In genomic region chr15:63401078-63401477, GRCh38 we compare ENCODE assay signal across 26 cellular contexts. TPM values are rescaled to one million over a fixed set of nuclear protein-coding genes. Genes with fewer than 3 reads are reported as not detected.
DNase-seq lines count a peak whose midpoint lies in the region; ATAC-seq and TF ChIP-seq lines count a peak whose summit lies in the region.
"Had no signal": no experiment of that assay in that cellular context is flagged by ENCODE, and none has a peak within 500 bp of the region (broad histone marks: within the 10 kb centered on the region; RNA-seq: fewer than 3 reads in every experiment).

No MANE protein-coding gene starts in this region.

- peak; percentile 91 for ATAC-seq in stimulated activated naive CD8-positive, alpha-beta T cell treated with anti-CD3 and anti-CD28 coated beads, Interleukin-15, Interleukin-2, amounts not matched to agents 100 U/mL and 50 U/mL, for 24 hours
- ATAC-seq in stimulated activated naive CD8-positive, alpha-beta T cell treated with anti-CD3 and anti-CD28 coated beads, Interleukin-15, amount 100 ng/mL, for 72 hours = no peak
- ATAC-seq in esophagus mucosa = peak; percentile 60
- no peak for ATAC-seq in GM18519 (IDR thresholded peaks at IDR 0.05; ENCODE audit: low FRiP score, unreplicated experiment)
- no peak for ATAC-seq in body of pancreas
- ATAC-seq: left lobe of liver, PC-3, right cardiac atrium, Right ventricle myocardium inferior had no signal

- no peak overlapping the region for H3K27ac ChIP-seq in body of pancreas
- H3K27ac ChIP-seq: adrenal gland, WERI-Rb-1 had no signal

- H3K4me1 ChIP-seq in body of pancreas = peaks cover 11% of the 10 kb centered on the region
- H3K4me1 ChIP-seq: adrenal gland had no signal

- intact Hi-C loops in activated CD4-positive, alpha-beta memory T cell treated with anti-CD3 and anti-CD28 coated beads for 36 hours (cut with micrococcal nuclease) = no loop called here
- intact Hi-C loops in body of pancreas (cut with DNase I) = loop anchor here (5.0 kb wide), 1 partner anchor 109 kb away; no protein-coding TSS in a partner anchor

- WGBS in body of pancreas, 2 donors = 80 to 81% methylated on average over 2 of the region's 2 CpGs

- CTCF ChIA-PET in activated CD4-positive, alpha-beta memory T cell treated with anti-CD3 and anti-CD28 coated beads for 36 hours (lab: Charles Lee) = interaction anchor here (0.6 to 3.2 kb wide), 10 partner anchors 12 to 353 kb away, joined by 3 to 47 read pairs (median 6); no protein-coding TSS in a partner anchor
- CTCF ChIA-PET in activated CD4-positive, alpha-beta memory T cell treated with anti-CD3 and anti-CD28 coated beads, Interleukin-2, amount 10 ng/mL, durations not matched to agents 7 days and 5 days (lab: Charles Lee) = interaction anchor here (2.6 to 4.1 kb wide), 2 partner anchors 111 to 353 kb away, joined by 24 to 31 read pairs; no protein-coding TSS in a partner anchor

- no peak for TF ChIP-seq CTCF in body of pancreas (IDR thresholded peaks at IDR 0.05)

- no peak overlapping the region for H3K4me3 Mint-ChIP-seq in activated CD4-positive, alpha-beta memory T cell treated with anti-CD3 and anti-CD28 coated beads for 36 hours
- no peak overlapping the region for H3K4me3 Mint-ChIP-seq in activated CD4-positive, alpha-beta memory T cell treated with anti-CD3 and anti-CD28 coated beads, Interleukin-2, amount 10 ng/mL, durations not matched to agents 7 days and 5 days
- H3K4me3 Mint-ChIP-seq in stimulated activated naive CD8-positive, alpha-beta T cell treated with anti-CD3 and anti-CD28 coated beads, Interleukin-15, amount 100 ng/mL, for 72 hours = no peak overlapping the region
- H3K4me3 Mint-ChIP-seq: CD8-positive, alpha-beta memory T cell; immature natural killer cell had no signal

- no peak overlapping the region for H3K27ac Mint-ChIP-seq in activated CD4-positive, alpha-beta memory T cell treated with anti-CD3 and anti-CD28 coated beads for 36 hours
- no peak overlapping the region for H3K27ac Mint-ChIP-seq in activated CD4-positive, alpha-beta memory T cell treated with anti-CD3 and anti-CD28 coated beads, Interleukin-2, amount 10 ng/mL, durations not matched to agents 7 days and 5 days
- H3K27ac Mint-ChIP-seq in stimulated activated naive CD8-positive, alpha-beta T cell treated with anti-CD3 and anti-CD28 coated beads, Interleukin-15, amount 100 ng/mL, for 72 hours = no peak overlapping the region
- H3K27ac Mint-ChIP-seq: CD8-positive, alpha-beta memory T cell; immature natural killer cell had no signal

- H3K36me3 ChIP-seq in body of pancreas (replicated peaks in 1 of 2; ENCODE audit: insufficient read depth in 1 of 2, low read depth in 2 of 2) = no peaks in the 10 kb centered on the region
- H3K36me3 ChIP-seq: adrenal gland, BE2C, WERI-Rb-1 had no signal

- no peak for TF ChIP-seq POLR2A in body of pancreas (IDR thresholded peaks at IDR 0.05)

- peaks cover 3% of the 10 kb centered on the region for H3K4me1 Mint-ChIP-seq in activated CD4-positive, alpha-beta memory T cell treated with anti-CD3 and anti-CD28 coated beads for 36 hours (ENCODE audit: low read depth)
- H3K4me1 Mint-ChIP-seq in activated CD4-positive, alpha-beta memory T cell treated with anti-CD3 and anti-CD28 coated beads, Interleukin-2, amount 10 ng/mL, durations not matched to agents 7 days and 5 days = peaks cover 25% of the 10 kb centered on the region
- peaks cover 16% of the 10 kb centered on the region for H3K4me1 Mint-ChIP-seq in stimulated activated naive CD8-positive, alpha-beta T cell treated with anti-CD3 and anti-CD28 coated beads, Interleukin-15, amount 100 ng/mL, for 72 hours

- no peaks in the 10 kb centered on the region for H3K9me3 ChIP-seq in body of pancreas
- H3K9me3 ChIP-seq: adrenal gland, BE2C had no signal

- peaks cover 20% of the 10 kb centered on the region for H3K27me3 Mint-ChIP-seq in activated CD4-positive, alpha-beta memory T cell treated with anti-CD3 and anti-CD28 coated beads for 36 hours
- peaks cover 2% of the 10 kb centered on the region for H3K27me3 Mint-ChIP-seq in activated CD4-positive, alpha-beta memory T cell treated with anti-CD3 and anti-CD28 coated beads, Interleukin-2, amount 10 ng/mL, durations not matched to agents 7 days and 5 days
- no peaks in the 10 kb centered on the region for H3K27me3 Mint-ChIP-seq in stimulated activated naive CD8-positive, alpha-beta T cell treated with anti-CD3 and anti-CD28 coated beads, Interleukin-15, amount 100 ng/mL, for 72 hours

- H3K36me3 Mint-ChIP-seq in activated CD4-positive, alpha-beta memory T cell treated with anti-CD3 and anti-CD28 coated beads for 36 hours = no peaks in the 10 kb centered on the region
- H3K36me3 Mint-ChIP-seq in activated CD4-positive, alpha-beta memory T cell treated with anti-CD3 and anti-CD28 coated beads, Interleukin-2, amount 10 ng/mL, durations not matched to agents 7 days and 5 days (ENCODE audit: low read depth) = no peaks in the 10 kb centered on the region
- H3K36me3 Mint-ChIP-seq: CD8-positive, alpha-beta memory T cell; immature natural killer cell had no signal

- POLR2A ChIA-PET in activated CD4-positive, alpha-beta memory T cell treated with anti-CD3 and anti-CD28 coated beads for 36 hours (lab: Charles Lee) = no interaction called here
- POLR2A ChIA-PET in activated CD4-positive, alpha-beta memory T cell treated with anti-CD3 and anti-CD28 coated beads, Interleukin-2, amount 10 ng/mL, durations not matched to agents 7 days and 5 days (lab: Charles Lee) = no interaction called here

- no peaks in the 10 kb centered on the region for H3K27me3 ChIP-seq in body of pancreas
- H3K27me3 ChIP-seq: adrenal gland, BE2C had no signal

- no peaks in the 10 kb centered on the region for H3K9me3 Mint-ChIP-seq in activated CD4-positive, alpha-beta memory T cell treated with anti-CD3 and anti-CD28 coated beads for 36 hours
- H3K9me3 Mint-ChIP-seq in activated CD4-positive, alpha-beta memory T cell treated with anti-CD3 and anti-CD28 coated beads, Interleukin-2, amount 10 ng/mL, durations not matched to agents 7 days and 5 days = no peaks in the 10 kb centered on the region
- H3K9me3 Mint-ChIP-seq in stimulated activated naive CD8-positive, alpha-beta T cell treated with anti-CD3 and anti-CD28 coated beads, Interleukin-15, amount 100 ng/mL, for 72 hours = no peaks in the 10 kb centered on the region
- H3K9me3 Mint-ChIP-seq: CD8-positive, alpha-beta memory T cell; immature natural killer cell had no signal

- no peak overlapping the region for H3K4me3 ChIP-seq in body of pancreas
- H3K4me3 ChIP-seq: adrenal gland had no signal

- DNase-seq in activated CD4-positive, alpha-beta memory T cell treated with anti-CD3 and anti-CD28 coated beads for 36 hours = peak; percentile 46
- no peak for DNase-seq in activated CD4-positive, alpha-beta memory T cell treated with anti-CD3 and anti-CD28 coated beads, Interleukin-2, amount 10 ng/mL, durations not matched to agents 7 days and 5 days
- peak; percentile 34 for DNase-seq in stimulated activated naive CD8-positive, alpha-beta T cell treated with anti-CD3 and anti-CD28 coated beads, Interleukin-15, Interleukin-2, amounts not matched to agents 100 U/mL and 50 U/mL, for 24 hours
- DNase-seq in stimulated activated naive CD8-positive, alpha-beta T cell treated with anti-CD3 and anti-CD28 coated beads, Interleukin-15, amount 100 ng/mL, for 72 hours = no peak
- no peak for DNase-seq in NCI-H2171 treated with DMSO at 0.1 percent for 48 hours (lab: John Stamatoyannopoulos, UW)
- no peak for DNase-seq in body of pancreas
- DNase-seq: adrenal gland; BE2C; CD8-positive, alpha-beta memory T cell; DMS 273 treated with DMSO at 0.1 percent for 48 hours; hypothalamus; immature natural killer cell; NCI-H1092; NCI-H187; NCI-H524 treated with DMSO at 0.1 percent for 48 hours; NK-92 treated with Interleukin-12 subunit alpha and Interleukin-12 subunit beta, amount 100 ng/mL, for 24 hours; PC-3; posterior cingulate gyrus; right cardiac atrium; T-helper 9 cell; trophoblast cell; WERI-Rb-1 had no signal

RNA-seq across cellular contexts. Expression of gene CA12, which starts 19.4 kb away (rescaled TPM):
- under 1 TPM; 0.07 to 0.10 TPM for total RNA-seq in activated CD4-positive, alpha-beta memory T cell treated with anti-CD3 and anti-CD28 coated beads for 36 hours
- total RNA-seq in activated CD4-positive, alpha-beta memory T cell treated with anti-CD3 and anti-CD28 coated beads, Interleukin-2, amount 10 ng/mL, durations not matched to agents 7 days and 5 days = under 1 TPM in 1 of 2 experiments, not detected in 1; 0.20 TPM
- total RNA-seq in esophagus mucosa (138 TPM), body of pancreas (10 to 100 TPM; 16.1 to 25.7 TPM)
- total RNA-seq: CD8-positive, alpha-beta memory T cell had no signal

Comparison
In these comparisons a context has a peak if more than half of its experiments do, and no peak if none do; other contexts are left out.
1. DNase-seq: peak in activated CD4-positive, alpha-beta memory T cell treated with anti-CD3 and anti-CD28 coated beads for 36 hours (single experiment) and stimulated activated naive CD8-positive, alpha-beta T cell treated with anti-CD3 and anti-CD28 coated beads, Interleukin-15, Interleukin-2, amounts not matched to agents 100 U/mL and 50 U/mL, for 24 hours (single experiment); none in activated CD4-positive, alpha-beta memory T cell treated with anti-CD3 and anti-CD28 coated beads, Interleukin-2, amount 10 ng/mL, durations not matched to agents 7 days and 5 days (single experiment), stimulated activated naive CD8-positive, alpha-beta T cell treated with anti-CD3 and anti-CD28 coated beads, Interleukin-15, amount 100 ng/mL, for 72 hours (0 of 2), NCI-H2171 treated with DMSO at 0.1 percent for 48 hours (single experiment) and body of pancreas (0 of 4).
2. ATAC-seq: peak in stimulated activated naive CD8-positive, alpha-beta T cell treated with anti-CD3 and anti-CD28 coated beads, Interleukin-15, Interleukin-2, amounts not matched to agents 100 U/mL and 50 U/mL, for 24 hours (single experiment) and esophagus mucosa (single experiment); none in stimulated activated naive CD8-positive, alpha-beta T cell treated with anti-CD3 and anti-CD28 coated beads, Interleukin-15, amount 100 ng/mL, for 72 hours (single experiment), GM18519 (single experiment) and body of pancreas (single experiment).
3. RNA of gene CA12, which starts 19.4 kb away (total RNA-seq): 138 TPM in esophagus mucosa (single experiment) and 16.1 to 25.7 TPM in body of pancreas; 0.20 TPM in activated CD4-positive, alpha-beta memory T cell treated with anti-CD3 and anti-CD28 coated beads, Interleukin-2, amount 10 ng/mL, durations not matched to agents 7 days and 5 days and 0.07 to 0.10 TPM in activated CD4-positive, alpha-beta memory T cell treated with anti-CD3 and anti-CD28 coated beads for 36 hours; every median in the first group is over 10 times any median in the second.